8 cellular contexts compared by ENCODE assay signal in genomic region chr2:47070920-47071824, GRCh38.
DNase-seq lines count a peak whose midpoint lies in the region; ATAC-seq, FAIRE-seq and TF ChIP-seq lines count a peak whose summit lies in the region.

No MANE protein-coding gene starts in this region.

- H3K27me3 ChIP-seq in SK-N-SH (ENCODE audit: insufficient read depth) (no peaks in the 10 kb centered on the region), bronchial epithelial cell (ENCODE audit: control insufficient read depth, insufficient read depth, low read length) (no peaks in the 10 kb centered on the region)

- no peak for TF ChIP-seq RAD21 in SK-N-SH (IDR thresholded peaks at IDR 0.05; ENCODE audit: low read length)

- H3K79me2 ChIP-seq in SK-N-SH (ENCODE audit: insufficient read depth), result peaks cover 15% of the 10 kb centered on the region; the same call in 1 of the 2 replicates

- H4K20me1 ChIP-seq in SK-N-SH (ENCODE audit: insufficient read depth), result no peaks in the 10 kb centered on the region

- 66% methylated on average over 13 of the region's 15 CpGs for WGBS in SK-N-SH (ENCODE audit: low lambda C conversion rate)

- peak overlapping the region; percentile 69; the same call in 1 of the 2 replicates for H3K4me2 ChIP-seq in SK-N-SH

- H3K27ac ChIP-seq in SK-N-SH (ENCODE audit: low read depth in 2 of 2, low read length in 1 of 2), result peak overlapping the region; percentile 97 to 98
- H3K27ac ChIP-seq in substantia nigra (ENCODE audit: low read depth, low read length, poor library complexity, severe bottlenecking), result peak overlapping the region; percentile 39

- TF ChIP-seq CTCF in SK-N-SH (IDR thresholded peaks at IDR 0.05) (no peak), bronchial epithelial cell (IDR thresholded peaks at IDR 0.05; ENCODE audit: insufficient read depth, low read length, severe bottlenecking) (no peak)

- TF ChIP-seq EP300 in SK-N-SH (IDR thresholded peaks at IDR 0.05; ENCODE audit: borderline replicate concordance in 1 of 2, low read depth in 1 of 2, low read length in 1 of 2), result peak in 1 of 2 experiments; percentile 37; a peak in 1 of 4 replicates

- peak; percentile 66 for DNase-seq in AG08396 (ENCODE audit: low spot score)
- no peak for DNase-seq in SK-N-SH
- DNase-seq in bronchial epithelial cell (ENCODE audit: low read depth), result peak; percentile 14
- peak; percentile 89 to 96 for DNase-seq in lung microvascular endothelial cell (ENCODE audit: low read depth in 2 of 2)
- DNase-seq in substantia nigra (lab: John Stamatoyannopoulos, UW), result peak in 24 of 49 donors; percentile 21 to 82 (median 48)
- no peak for DNase-seq in NCI-H524 (lab: John Stamatoyannopoulos, UW)

- no peaks in the 10 kb centered on the region for H3K9me2 ChIP-seq in SK-N-SH

- H3K4me3 ChIP-seq in SK-N-SH (ENCODE audit: low read depth in 2 of 2, low read length in 1 of 2) (no peak overlapping the region), bronchial epithelial cell (ENCODE audit: low read depth, low read length) (no peak overlapping the region)

- peak; percentile 7 for FAIRE-seq in bronchial epithelial cell (lab: Jason Lieb, UNC)

- CTCF ChIA-PET in SK-N-SH (lab: Yijun Ruan, JAX), result interaction anchor here (0.8 to 4.5 kb wide), 17 partner anchors 9 to 214 kb away, joined by 3 to 27 read pairs (median 5); no protein-coding TSS in a partner anchor

- H3K36me3 ChIP-seq in SK-N-SH (replicated peaks in 1 of 2; ENCODE audit: control insufficient read depth in 1 of 2, insufficient read depth in 2 of 2, low read length in 1 of 2) (peaks cover 0 to 6% of the 10 kb centered on the region in 2 experiments), bronchial epithelial cell (ENCODE audit: control insufficient read depth, insufficient read depth, low read length) (peaks cover 1% of the 10 kb centered on the region)

- POLR2A ChIA-PET in SK-N-SH (lab: Yijun Ruan, JAX), result interaction anchor here (0.6 to 4.1 kb wide), 19 partner anchors 7 to 732 kb away, joined by 3 to 36 read pairs (median 5); no protein-coding TSS in a partner anchor

- no peaks in the 10 kb centered on the region for H3K9me3 ChIP-seq in SK-N-SH

- H3K9ac ChIP-seq in SK-N-SH, result peak overlapping the region; percentile 79

- H3K4me1 ChIP-seq in SK-N-SH (ENCODE audit: control insufficient read depth in 1 of 2, insufficient read depth in 2 of 2, low read depth in 1 of 2, low read length in 1 of 2), result peaks cover 67 to 93% of the 10 kb centered on the region in 2 experiments

- ATAC-seq in GM18873 (IDR thresholded peaks at IDR 0.05; ENCODE audit: low FRiP score, unreplicated experiment) (peak; percentile 63), HG03103 (IDR thresholded peaks at IDR 0.05; ENCODE audit: low read depth, unreplicated experiment) (peak; percentile 80)

- H3F3A ChIP-seq in SK-N-SH (replicated peaks; ENCODE audit: insufficient read depth), result peaks cover 55% of the 10 kb centered on the region

- no peak overlapping the region for H2AFZ ChIP-seq in SK-N-SH (ENCODE audit: low read depth)

TF ChIP-seq in SK-N-SH, 30 proteins besides CTCF, POLR2A, EP300 and RAD21 (continues in another document):
- TF ChIP-seq NFIC (IDR thresholded peaks at IDR 0.05; ENCODE audit: borderline replicate concordance), result peak; percentile 90
- TF ChIP-seq RXRA (IDR thresholded peaks at IDR 0.05; ENCODE audit: borderline replicate concordance, low read depth), result no peak
- peak; percentile 55; the same call in 1 of the 2 replicates for TF ChIP-seq PBX3 (IDR thresholded peaks at IDR 0.05)
- no peak for TF ChIP-seq USF1 (IDR thresholded peaks at IDR 0.05; ENCODE audit: borderline replicate concordance, low read depth)
- no peak for TF ChIP-seq IRF3 (IDR thresholded peaks at IDR 0.05; ENCODE audit: low read depth, low read length)
- no peak for TF ChIP-seq TAF1 (IDR thresholded peaks at IDR 0.05; ENCODE audit: borderline replicate concordance, low read depth, low read length)
- TF ChIP-seq TCF12 (IDR thresholded peaks at IDR 0.05), result peak; percentile 73
- peak; percentile 43; the same call in 1 of the 2 replicates for TF ChIP-seq MAX (IDR thresholded peaks at IDR 0.05; ENCODE audit: low read depth)
- TF ChIP-seq ZBTB33 (IDR thresholded peaks at IDR 0.05; ENCODE audit: borderline replicate concordance, low read depth), result no peak
- no peak for TF ChIP-seq RFX5 (IDR thresholded peaks at IDR 0.05; ENCODE audit: low read length)
- no peak for TF ChIP-seq FOXJ3 (CRISPR knock-in tag; IDR thresholded peaks at IDR 0.05)
- no peak for TF ChIP-seq EZH2phosphoT487 (IDR thresholded peaks at IDR 0.05; ENCODE audit: borderline replicate concordance, low read depth)
- 0 out of 2 replicates have a peak, but pooled peaks have one; percentile 47 for TF ChIP-seq GABPA (IDR thresholded peaks at IDR 0.05; ENCODE audit: low read depth)
- TF ChIP-seq RCOR1 (IDR thresholded peaks at IDR 0.05; ENCODE audit: low read length), result no peak
- TF ChIP-seq YY1 (IDR thresholded peaks at IDR 0.05; ENCODE audit: low read depth), result no peak
- peak; percentile 18; the same call in 1 of the 2 replicates for TF ChIP-seq FOXM1 (IDR thresholded peaks at IDR 0.05; ENCODE audit: low read depth)
- no peak for TF ChIP-seq FOSL2 (IDR thresholded peaks at IDR 0.05; ENCODE audit: borderline replicate concordance, low read depth)
- TF ChIP-seq ELF1 (IDR thresholded peaks at IDR 0.05), result no peak
- no peak for TF ChIP-seq MEF2A (IDR thresholded peaks at IDR 0.05; ENCODE audit: borderline replicate concordance, low read depth)

Comparison
In these comparisons a context has a peak if more than half of its experiments do, and no peak if none do; other contexts are left out.
1. DNase-seq: peak in AG08396 (single experiment), bronchial epithelial cell (single experiment) and lung microvascular endothelial cell (2 of 2); none in SK-N-SH (single experiment) and NCI-H524 (0 of 2).